In the genomic region with DNA sequence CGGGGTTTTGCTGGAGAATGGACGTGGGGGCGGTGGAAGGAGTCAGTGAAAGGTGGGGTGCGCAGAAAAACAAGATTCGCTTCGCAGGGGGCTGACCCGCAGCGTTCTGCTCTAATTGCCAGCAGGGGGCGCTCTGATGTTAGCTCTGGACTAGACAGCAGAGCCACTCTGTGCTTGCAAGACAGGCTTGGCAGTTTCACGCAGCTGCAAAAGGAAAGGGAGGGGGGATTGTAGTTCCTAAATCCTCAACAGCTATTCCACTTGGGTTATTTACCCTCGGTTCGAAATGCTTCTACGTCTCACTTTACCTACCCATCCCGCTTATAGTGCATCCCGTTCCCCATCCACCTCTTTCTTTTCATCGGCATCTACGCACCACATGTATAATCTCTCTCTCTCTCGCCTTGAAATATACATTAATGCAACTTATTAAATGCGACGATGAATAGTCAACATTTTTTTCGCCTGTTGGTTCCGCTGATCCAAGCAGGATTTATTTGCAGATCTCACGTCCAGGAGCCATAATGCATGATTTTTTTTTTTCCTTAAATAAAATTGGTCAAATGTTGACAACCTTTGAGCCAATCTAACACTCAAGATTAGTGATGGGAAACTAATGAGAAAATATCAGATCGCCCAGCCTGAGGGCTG, we compare ENCODE assay signal across 9 cellular contexts.
DNase-seq lines count a peak whose midpoint lies in the region; ATAC-seq and FAIRE-seq lines count a peak whose summit lies in the region.
"Had no signal": no experiment of that assay in that cellular context is flagged by ENCODE, and none has a peak within 500 bp of the region (broad histone marks: within the 10 kb centered on the region; RNA-seq: fewer than 3 reads in every experiment).

No MANE protein-coding gene starts in this region.

- POLR2A ChIA-PET in activated CD4-positive, alpha-beta memory T cell treated with anti-CD3 and anti-CD28 coated beads, Interleukin-2, amount 10 ng/mL, durations not matched to agents 7 days and 5 days (lab: Charles Lee): no interaction called here

- FAIRE-seq in HTR-8/SVneo (lab: Jason Lieb, UNC): peak; percentile 38

- no peak overlapping the region for H3K27ac Mint-ChIP-seq in activated CD4-positive, alpha-beta memory T cell treated with anti-CD3 and anti-CD28 coated beads, Interleukin-2, amount 10 ng/mL, durations not matched to agents 7 days and 5 days
- H3K27ac Mint-ChIP-seq: T-helper 1 cell treated with Interleukin-12 subunit alpha and Interleukin-12 subunit beta and Interleukin-4 antibody, amounts not matched to agents 30 μg/mL and 1 μg/mL, for 36 hours had no signal

- H3K27ac ChIP-seq in epithelial cell of prostate: no peak overlapping the region

- H3K9me3 Mint-ChIP-seq in activated CD4-positive, alpha-beta memory T cell treated with anti-CD3 and anti-CD28 coated beads, Interleukin-2, amount 10 ng/mL, durations not matched to agents 7 days and 5 days: no peaks in the 10 kb centered on the region
- H3K9me3 Mint-ChIP-seq: T-helper 1 cell treated with Interleukin-12 subunit alpha and Interleukin-12 subunit beta and Interleukin-4 antibody, amounts not matched to agents 30 μg/mL and 1 μg/mL, for 36 hours had no signal

- DNase-seq in CMK (ENCODE audit: low read depth) (peak; percentile 41), HTR-8/SVneo (ENCODE audit: insufficient read length, low spot score) (peak; percentile 84), NCI-H82 treated with DMSO at 0.1 percent for 48 hours (lab: John Stamatoyannopoulos, UW; ENCODE audit: unreplicated experiment) (peak; percentile 72), epithelial cell of prostate (ENCODE audit: low read depth, low spot score) (peak; percentile 41), middle frontal gyrus (ENCODE audit: extremely low spot score, low spot score) (peak; percentile 76)
- DNase-seq in activated CD4-positive, alpha-beta memory T cell treated with anti-CD3 and anti-CD28 coated beads, Interleukin-2, amount 10 ng/mL, durations not matched to agents 7 days and 5 days: peak; percentile 70
- DNase-seq in stimulated activated CD8-positive, alpha-beta memory T cell treated with anti-CD3 and anti-CD28 coated beads, Interleukin-7, amount 100 ng/mL, for 48 hours (ENCODE audit: extremely low read depth in 1 of 2, low read depth in 1 of 2): peak; percentile 36 to 59

- ATAC-seq in GM19463 (IDR thresholded peaks at IDR 0.05; ENCODE audit: unreplicated experiment): peak; percentile 82

- H3K36me3 Mint-ChIP-seq in activated CD4-positive, alpha-beta memory T cell treated with anti-CD3 and anti-CD28 coated beads, Interleukin-2, amount 10 ng/mL, durations not matched to agents 7 days and 5 days (ENCODE audit: low read depth): no peaks in the 10 kb centered on the region

- CTCF ChIA-PET in activated CD4-positive, alpha-beta memory T cell treated with anti-CD3 and anti-CD28 coated beads, Interleukin-2, amount 10 ng/mL, durations not matched to agents 7 days and 5 days (lab: Charles Lee): interaction anchor here (1.0 to 1.8 kb wide), 3 partner anchors 10 to 225 kb away, joined by 4 to 12 read pairs (median 6); no protein-coding TSS in a partner anchor

- no peak overlapping the region for H3K4me3 Mint-ChIP-seq in activated CD4-positive, alpha-beta memory T cell treated with anti-CD3 and anti-CD28 coated beads, Interleukin-2, amount 10 ng/mL, durations not matched to agents 7 days and 5 days
- H3K4me3 Mint-ChIP-seq: T-helper 1 cell treated with Interleukin-12 subunit alpha and Interleukin-12 subunit beta and Interleukin-4 antibody, amounts not matched to agents 30 μg/mL and 1 μg/mL, for 36 hours had no signal

- H3K27me3 Mint-ChIP-seq in activated CD4-positive, alpha-beta memory T cell treated with anti-CD3 and anti-CD28 coated beads, Interleukin-2, amount 10 ng/mL, durations not matched to agents 7 days and 5 days: peaks cover 91% of the 10 kb centered on the region

- peaks cover 1% of the 10 kb centered on the region for H3K4me1 Mint-ChIP-seq in activated CD4-positive, alpha-beta memory T cell treated with anti-CD3 and anti-CD28 coated beads, Interleukin-2, amount 10 ng/mL, durations not matched to agents 7 days and 5 days
